Comparison of ENCODE assay signal across 29 cellular contexts in genomic region chr6:40252531-40253258, GRCh38.
"Had no signal": no experiment of that assay in that cellular context is flagged by ENCODE, and none has a peak within 500 bp of the region (broad histone marks: within the 10 kb centered on the region; RNA-seq: fewer than 3 reads in every experiment).

No MANE protein-coding gene starts in this region.

- H3K4me3 Mint-ChIP-seq: activated CD4-positive, alpha-beta T cell treated with anti-CD3 and anti-CD28 coated beads for 36 hours; activated naive CD4-positive, alpha-beta T cell treated with anti-CD3 and anti-CD28 coated beads, Interleukin-2, amount 10 ng/mL, durations not matched to agents 7 days and 5 days; activated T-cell treated with anti-CD3 and anti-CD28 coated beads, Interleukin-2, amount 50 U/mL, for 4 hours; endodermal cell; nephron progenitor cell; WTC11 had no signal

- H3K9me3 ChIP-seq: body of pancreas, esophagus squamous epithelium, gastrocnemius medialis, pancreas, psoas muscle, right atrium auricular region, spleen, thyroid gland, upper lobe of right lung had no signal

- H3K9me3 Mint-ChIP-seq: activated naive CD4-positive, alpha-beta T cell treated with anti-CD3 and anti-CD28 coated beads, Interleukin-2, amount 10 ng/mL, durations not matched to agents 7 days and 5 days; activated T-cell treated with anti-CD3 and anti-CD28 coated beads, Interleukin-2, amount 50 U/mL, for 4 hours; endodermal cell; nephron progenitor cell; WTC11 had no signal

- DNase-seq: activated CD4-positive, alpha-beta T cell treated with anti-CD3 and anti-CD28 coated beads for 36 hours; activated CD4-positive, alpha-beta T cell treated with anti-CD3 and anti-CD28 coated beads, Interleukin-2, amount 50 U/mL, for 4 hours; activated CD8-positive, alpha-beta memory T cell treated with anti-CD3 and anti-CD28 coated beads for 24 hours; activated CD8-positive, alpha-beta memory T cell treated with anti-CD3 and anti-CD28 coated beads, Interleukin-2, amount 50 U/mL, for 4 hours; activated effector memory CD4-positive, alpha-beta T cell treated with Interleukin-2 at 50 U/mL for 16 hours; activated naive CD4-positive, alpha-beta T cell treated with anti-CD3 and anti-CD28 coated beads, Interleukin-2, amount 10 ng/mL, durations not matched to agents 7 days and 5 days; activated T-cell treated with anti-CD3 and anti-CD28 coated beads, Interleukin-2, amount 50 U/mL, for 4 hours; anterior cingulate cortex; body of pancreas; cortex of kidney; endodermal cell; esophagus squamous epithelium; gastrocnemius medialis; hippocampal formation; left cardiac atrium; midbrain; nephron progenitor cell; pancreas; psoas muscle; spleen; stimulated activated CD4-positive, alpha-beta T cell treated with anti-CD3 and anti-CD28 coated beads, Interleukin-4, amount 100 ng/mL, for 1 hour; stimulated activated naive CD4-positive, alpha-beta T cell treated with Interleukin-2 at 50 U/mL for 16 hours; substantia nigra; T-helper 9 cell; thyroid gland; upper lobe of right lung had no signal

- H3K36me3 Mint-ChIP-seq: activated naive CD4-positive, alpha-beta T cell treated with anti-CD3 and anti-CD28 coated beads, Interleukin-2, amount 10 ng/mL, durations not matched to agents 7 days and 5 days; WTC11 had no signal

- ATAC-seq: activated CD4-positive, alpha-beta T cell treated with anti-CD3 and anti-CD28 coated beads for 36 hours; activated T-cell treated with anti-CD3 and anti-CD28 coated beads, Interleukin-2, amount 50 U/mL, for 4 hours; gastrocnemius medialis; left cardiac atrium; psoas muscle; WTC11 had no signal

- H3K27ac Mint-ChIP-seq: activated CD4-positive, alpha-beta T cell treated with anti-CD3 and anti-CD28 coated beads for 36 hours; activated naive CD4-positive, alpha-beta T cell treated with anti-CD3 and anti-CD28 coated beads, Interleukin-2, amount 10 ng/mL, durations not matched to agents 7 days and 5 days; endodermal cell; nephron progenitor cell; WTC11 had no signal

- H3K4me1 Mint-ChIP-seq: activated CD4-positive, alpha-beta T cell treated with anti-CD3 and anti-CD28 coated beads for 36 hours; activated naive CD4-positive, alpha-beta T cell treated with anti-CD3 and anti-CD28 coated beads, Interleukin-2, amount 10 ng/mL, durations not matched to agents 7 days and 5 days had no signal

- H3K4me3 ChIP-seq: body of pancreas, cardiac muscle cell, esophagus squamous epithelium, gastrocnemius medialis, pancreas, psoas muscle, right atrium auricular region, spleen, thyroid gland, upper lobe of right lung had no signal

- H3K27me3 ChIP-seq: body of pancreas, cardiac muscle cell, esophagus squamous epithelium, gastrocnemius medialis, pancreas, right atrium auricular region, thyroid gland, upper lobe of right lung had no signal

- H3K4me1 ChIP-seq: body of pancreas, gastrocnemius medialis, pancreas, psoas muscle, right atrium auricular region, spleen, upper lobe of right lung had no signal

- H3K27ac ChIP-seq: body of pancreas, cardiac muscle cell, esophagus squamous epithelium, gastrocnemius medialis, pancreas, psoas muscle, right atrium auricular region, spleen, thyroid gland, upper lobe of right lung had no signal

- H3K36me3 ChIP-seq: cardiac muscle cell, esophagus squamous epithelium, gastrocnemius medialis, pancreas, right atrium auricular region, spleen, thyroid gland, upper lobe of right lung had no signal
